ENCODE assay signal across 9 cellular contexts in the genomic region with DNA sequence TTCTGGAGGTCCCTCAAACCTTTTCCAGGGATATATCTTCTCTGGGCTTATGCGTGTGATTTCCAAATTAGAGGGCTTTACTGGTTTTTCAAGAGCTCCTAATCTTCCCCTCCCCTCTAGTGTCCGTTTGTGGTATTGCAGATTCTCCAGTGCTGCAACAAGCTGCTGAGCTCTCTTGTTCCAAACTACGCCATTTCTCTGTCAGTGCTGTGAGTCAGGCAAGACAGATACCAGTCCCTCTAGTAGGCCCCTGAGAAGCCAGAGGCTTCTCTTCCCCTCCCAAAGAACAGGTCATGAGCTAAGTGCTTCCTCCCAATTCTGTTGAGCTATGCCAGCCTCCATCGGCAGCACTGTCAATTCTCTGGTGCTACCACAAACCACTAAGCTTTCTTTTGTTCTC.
DNase-seq lines count a peak whose midpoint lies in the region; ATAC-seq and TF ChIP-seq lines count a peak whose summit lies in the region.
"Had no signal": no experiment of that assay in that cellular context is flagged by ENCODE, and none has a peak within 500 bp of the region (broad histone marks: within the 10 kb centered on the region; RNA-seq: fewer than 3 reads in every experiment).

No MANE protein-coding gene starts in this region.

- POLR2A ChIA-PET in Caco-2 (lab: Charles Lee): interaction anchor here (0.6 kb wide), 1 partner anchor 899 kb away, joined by 3 read pairs; no protein-coding TSS in a partner anchor

- BruUV-seq in Caco-2 (replicated peaks; lab: Mats Ljungman, UMichigan): no TSS peak

- no peaks in the 10 kb centered on the region for H3K36me3 ChIP-seq in Caco-2 (ENCODE audit: control insufficient read depth, insufficient read depth, low read length)

- H3K4me1 ChIP-seq in Caco-2: no peaks in the 10 kb centered on the region

- H3K4me3 Mint-ChIP-seq in Caco-2 (ENCODE audit: unreplicated experiment): no peak overlapping the region
- H3K4me3 Mint-ChIP-seq: activated naive CD4-positive, alpha-beta T cell treated with anti-CD3 and anti-CD28 coated beads, Interleukin-2, amount 50 U/mL, for 24 hours had no signal

- peaks cover 22% of the 10 kb centered on the region for H3K36me3 Mint-ChIP-seq in Caco-2 (ENCODE audit: insufficient read depth, unreplicated experiment)

- no peaks in the 10 kb centered on the region for H3K27me3 Mint-ChIP-seq in Caco-2 (ENCODE audit: insufficient read depth, unreplicated experiment)
- H3K27me3 Mint-ChIP-seq: activated naive CD4-positive, alpha-beta T cell treated with anti-CD3 and anti-CD28 coated beads, Interleukin-2, amount 50 U/mL, for 24 hours had no signal

- peak; percentile 80 to 83 for TF ChIP-seq CTCF in Caco-2 (IDR thresholded peaks at IDR 0.05; ENCODE audit: insufficient read depth in 1 of 2, low read depth in 1 of 2, low read length in 1 of 2, severe bottlenecking in 1 of 2, unreplicated experiment in 1 of 2)

- no peak overlapping the region for H3K27ac Mint-ChIP-seq in Caco-2 (ENCODE audit: unreplicated experiment)
- H3K27ac Mint-ChIP-seq: activated naive CD4-positive, alpha-beta T cell treated with anti-CD3 and anti-CD28 coated beads, Interleukin-2, amount 50 U/mL, for 24 hours had no signal

- peak; percentile 40 for ATAC-seq in left ventricle myocardium superior

- H3K9me3 ChIP-seq in Caco-2: 0 out of 2 replicates have a peak, but pooled peaks cover 5% of the 10 kb centered on the region

- no peaks in the 10 kb centered on the region for H3K27me3 ChIP-seq in Caco-2 (replicated peaks; ENCODE audit: control insufficient read depth, insufficient read depth, low read length)

- DNase-seq in Caco-2 (peak; percentile 69 to 83), HT-29 (ENCODE audit: low spot score) (peak; percentile 90), RPMI7951 (ENCODE audit: low read depth) (peak; percentile 87), left ventricle myocardium superior (no peak), anterior cingulate cortex (lab: John Stamatoyannopoulos, UW) (no peak), GM19238 (ENCODE audit: insufficient read length, low spot score) (no peak)
- peak; percentile 59 for DNase-seq in activated naive CD4-positive, alpha-beta T cell treated with Interleukin-2 at 50 U/mL for 16 hours
- DNase-seq in stimulated activated CD4-positive, alpha-beta T cell treated with anti-CD3 and anti-CD28 coated beads, Interleukin-12 subunit alpha, Interleukin-12 subunit beta, amount 100 ng/mL, for 48 hours (ENCODE audit: low read depth in 2 of 3, low spot score in 1 of 3): peak; percentile 36 to 85 (median 54)

- CTCF ChIA-PET in Caco-2 (lab: Charles Lee): interaction anchor here (0.5 to 1.5 kb wide), 17 partner anchors 9 to 614 kb away, joined by 3 to 15 read pairs (median 5); a partner anchor contains a TSS

- H3K4me1 Mint-ChIP-seq in Caco-2 (ENCODE audit: low read depth, unreplicated experiment): no peaks in the 10 kb centered on the region
- H3K4me1 Mint-ChIP-seq: activated naive CD4-positive, alpha-beta T cell treated with anti-CD3 and anti-CD28 coated beads, Interleukin-2, amount 50 U/mL, for 24 hours had no signal

- intact Hi-C loops in Caco-2 (cut with micrococcal nuclease; ENCODE audit: unreplicated experiment): loop anchor here (1.0 kb wide), 1 partner anchor 614 kb away; no protein-coding TSS in a partner anchor
- intact Hi-C loops in left ventricle myocardium superior (cut with micrococcal nuclease): no loop called here

- H3K4me3 ChIP-seq in Caco-2 (ENCODE audit: low read depth, low read length): no peak overlapping the region

- H3K9me3 Mint-ChIP-seq in Caco-2 (ENCODE audit: unreplicated experiment): peaks cover 9% of the 10 kb centered on the region
- H3K9me3 Mint-ChIP-seq: activated naive CD4-positive, alpha-beta T cell treated with anti-CD3 and anti-CD28 coated beads, Interleukin-2, amount 50 U/mL, for 24 hours had no signal

Comparison
In these comparisons a context has a peak if more than half of its experiments do, and no peak if none do; other contexts are left out.
1. DNase-seq: peak in Caco-2 (2 of 2), HT-29 (single experiment), RPMI7951 (single experiment), activated naive CD4-positive, alpha-beta T cell treated with Interleukin-2 at 50 U/mL for 16 hours (single experiment) and stimulated activated CD4-positive, alpha-beta T cell treated with anti-CD3 and anti-CD28 coated beads, Interleukin-12 subunit alpha, Interleukin-12 subunit beta, amount 100 ng/mL, for 48 hours (3 of 3); none in left ventricle myocardium superior (single experiment), anterior cingulate cortex (0 of 58) and GM19238 (single experiment).